In genomic region chr3:46480481-46481195, GRCh38 we compare ENCODE assay signal across 20 cellular contexts. TPM values are rescaled to one million over a fixed set of nuclear protein-coding genes. Genes with fewer than 3 reads are reported as not detected.
"Had no signal": no experiment of that assay in that cellular context is flagged by ENCODE, and none has a peak within 500 bp of the region (broad histone marks: within the 10 kb centered on the region; RNA-seq: fewer than 3 reads in every experiment).

No MANE protein-coding gene starts in this region.

- H3K4me1 Mint-ChIP-seq: activated naive CD4-positive, alpha-beta T cell treated with anti-CD3 and anti-CD28 coated beads, Interleukin-2, amount 10 ng/mL, durations not matched to agents 7 days and 5 days; mesothelial cell of epicardium; T-helper 17 cell had no signal

- H3K4me3 Mint-ChIP-seq: activated CD8-positive, alpha-beta T cell treated with anti-CD3 and anti-CD28 coated beads, Interleukin-2, amount 10 ng/mL, durations not matched to agents 7 days and 5 days; activated naive CD4-positive, alpha-beta T cell treated with anti-CD3 and anti-CD28 coated beads, Interleukin-2, amount 10 ng/mL, durations not matched to agents 7 days and 5 days; mesothelial cell of epicardium; T-helper 17 cell; WTC11 had no signal

- H3K9me3 Mint-ChIP-seq: activated naive CD4-positive, alpha-beta T cell treated with anti-CD3 and anti-CD28 coated beads, Interleukin-2, amount 10 ng/mL, durations not matched to agents 7 days and 5 days; mesothelial cell of epicardium had no signal

- H3K4me3 ChIP-seq: adrenal gland, esophagus squamous epithelium, heart left ventricle, psoas muscle, thoracic aorta had no signal

- H3K27ac Mint-ChIP-seq: activated CD8-positive, alpha-beta T cell treated with anti-CD3 and anti-CD28 coated beads, Interleukin-2, amount 10 ng/mL, durations not matched to agents 7 days and 5 days; activated naive CD4-positive, alpha-beta T cell treated with anti-CD3 and anti-CD28 coated beads, Interleukin-2, amount 10 ng/mL, durations not matched to agents 7 days and 5 days; activated T-helper 2 cell treated with anti-CD3 and anti-CD28 coated beads, Interferon-gamma antibody, Interleukin-2, Interleukin-4, amounts not matched to agents 10 μg/mL and 5 μg/mL and 100 μg/mL, durations not matched to agents 14 hours and 24 hours and 36 hours; mesothelial cell of epicardium; T-helper 17 cell; WTC11 had no signal

- DNase-seq: activated CD4-positive, alpha-beta T cell treated with anti-CD3 and anti-CD28 coated beads for 48 hours; activated CD8-positive, alpha-beta T cell treated with anti-CD3 and anti-CD28 coated beads, Interleukin-2, amount 10 ng/mL, durations not matched to agents 7 days and 5 days; activated naive CD4-positive, alpha-beta T cell treated with anti-CD3 and anti-CD28 coated beads, Interleukin-2, amount 10 ng/mL, durations not matched to agents 7 days and 5 days; esophagus squamous epithelium; foreskin fibroblast; heart left ventricle; kidney; psoas muscle; stimulated activated CD4-positive, alpha-beta T cell treated with anti-CD3 and anti-CD28 coated beads, Interleukin-12 subunit alpha, Interleukin-12 subunit beta, amount 100 ng/mL, for 4 hours; stimulated activated naive CD4-positive, alpha-beta T cell treated with Interleukin-2 at 50 U/mL for 16 hours; T-helper 17 cell had no signal

- H3K27ac ChIP-seq: adrenal gland, esophagus squamous epithelium, heart left ventricle, psoas muscle, thoracic aorta had no signal

- H3K36me3 Mint-ChIP-seq: activated naive CD4-positive, alpha-beta T cell treated with anti-CD3 and anti-CD28 coated beads, Interleukin-2, amount 10 ng/mL, durations not matched to agents 7 days and 5 days; mesothelial cell of epicardium; WTC11 had no signal

RNA-seq across cellular contexts. Expression of gene LTF, which starts 15.9 kb away (rescaled TPM):
- total RNA-seq: activated CD8-positive, alpha-beta T cell treated with anti-CD3 and anti-CD28 coated beads, Interleukin-2, amount 10 ng/mL, durations not matched to agents 7 days and 5 days; activated T-helper 2 cell treated with anti-CD3 and anti-CD28 coated beads, Interferon-gamma antibody, Interleukin-2, Interleukin-4, amounts not matched to agents 10 μg/mL and 5 μg/mL and 100 μg/mL, durations not matched to agents 14 hours and 24 hours and 36 hours; mesothelial cell of epicardium; T-helper 17 cell had no signal

RNA-seq across cellular contexts. Expression of gene RTP3, which starts 17.1 kb away (rescaled TPM):
- total RNA-seq: activated CD8-positive, alpha-beta T cell treated with anti-CD3 and anti-CD28 coated beads, Interleukin-2, amount 10 ng/mL, durations not matched to agents 7 days and 5 days; activated T-helper 2 cell treated with anti-CD3 and anti-CD28 coated beads, Interferon-gamma antibody, Interleukin-2, Interleukin-4, amounts not matched to agents 10 μg/mL and 5 μg/mL and 100 μg/mL, durations not matched to agents 14 hours and 24 hours and 36 hours; adrenal gland; dermis microvascular lymphatic vessel endothelial cell; esophagus squamous epithelium; heart left ventricle; kidney; lower leg skin; mesothelial cell of epicardium; omental fat pad; psoas muscle; T-helper 17 cell; thoracic aorta; ureter; WTC11 had no signal
